In genomic region chr10:125011926-125012705, GRCh38 we compare ENCODE assay signal across 1 cellular context.
TF ChIP-seq lines count a peak whose summit lies in the region.

No MANE protein-coding gene starts in this region.

TF ChIP-seq in WTC11, 78 proteins besides CTCF, POLR2A, EP300 and RAD21 (continued from another document):
- TF ChIP-seq SMAD3 (CRISPR knock-in tag; IDR thresholded peaks at IDR 0.05; ENCODE audit: borderline replicate concordance) (no peak), RORB (CRISPR knock-in tag; IDR thresholded peaks at IDR 0.05) (no peak), SOX15 (CRISPR knock-in tag; IDR thresholded peaks at IDR 0.05) (no peak), TEAD1 (CRISPR knock-in tag; IDR thresholded peaks at IDR 0.05) (no peak), ZBTB43 (CRISPR knock-in tag; IDR thresholded peaks at IDR 0.05) (no peak), ZNF512 (CRISPR knock-in tag; IDR thresholded peaks at IDR 0.05; ENCODE audit: borderline replicate concordance) (no peak), ATF6 (CRISPR knock-in tag; IDR thresholded peaks at IDR 0.05) (no peak)
